Comparison of ENCODE assay signal across 7 cellular contexts in the genomic region with DNA sequence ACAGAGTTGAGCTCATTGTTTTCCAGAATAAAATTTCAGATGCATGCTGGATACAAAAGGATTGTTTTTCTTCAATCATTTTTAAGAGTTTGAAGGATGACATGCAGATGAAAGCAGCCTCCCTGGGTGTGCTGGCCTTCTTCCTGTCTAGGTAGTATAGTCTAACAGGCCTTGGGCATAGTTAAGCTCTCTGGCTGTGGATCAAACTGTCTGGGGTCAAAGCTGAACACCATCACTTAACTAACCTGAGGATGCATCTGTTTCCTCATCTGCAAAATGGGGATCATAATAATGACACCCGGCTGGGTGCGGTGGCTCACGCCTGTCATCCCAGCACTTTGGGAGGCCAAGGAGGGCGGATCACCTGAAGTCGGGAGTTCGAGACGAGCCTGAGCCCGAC. TPM values are rescaled to one million over a fixed set of nuclear protein-coding genes. Genes with fewer than 3 reads are reported as not detected.
DNase-seq lines count a peak whose midpoint lies in the region; ATAC-seq and TF ChIP-seq lines count a peak whose summit lies in the region.
"Had no signal": no experiment of that assay in that cellular context is flagged by ENCODE, and none has a peak within 500 bp of the region (broad histone marks: within the 10 kb centered on the region; RNA-seq: fewer than 3 reads in every experiment).

No MANE protein-coding gene starts in this region.

- intact Hi-C loops in psoas muscle (cut with DNase I) = no loop called here

- H3K79me2 ChIP-seq in KMS-11 (ENCODE audit: insufficient read depth, low read depth) = no peaks in the 10 kb centered on the region

- H3K27me3 ChIP-seq in KMS-11 (ENCODE audit: insufficient read depth, low read depth) (no peaks in the 10 kb centered on the region), psoas muscle (ENCODE audit: insufficient read depth in 3 of 3, low read length in 2 of 3) (no peaks in the 10 kb centered on the region), Peyer's patch (no peaks in the 10 kb centered on the region)

- H3K9me3 ChIP-seq in psoas muscle (no peaks in the 10 kb centered on the region), Peyer's patch (no peaks in the 10 kb centered on the region)

- no peaks in the 10 kb centered on the region for H3K9me3 Mint-ChIP-seq in chondrocyte (ENCODE audit: low read depth)

- no peak for TF ChIP-seq POLR2A in Peyer's patch (IDR thresholded peaks at IDR 0.05)

- no peak for TF ChIP-seq CTCF in KMS-11 (conservative IDR thresholded peaks at IDR 0.05; ENCODE audit: low read depth, low read length)
- TF ChIP-seq CTCF in chondrocyte (IDR thresholded peaks at IDR 0.05) = no peak
- no peak for TF ChIP-seq CTCF in psoas muscle (IDR thresholded peaks at IDR 0.05)
- no peak for TF ChIP-seq CTCF in Peyer's patch (IDR thresholded peaks at IDR 0.05)
- TF ChIP-seq CTCF in omental fat pad (IDR thresholded peaks at IDR 0.05) = no peak

- no peak overlapping the region for H3K4me3 ChIP-seq in KMS-11 (IDR thresholded peaks at IDR 0.05; ENCODE audit: insufficient read depth, low read depth, low read length)
- H3K4me3 ChIP-seq in psoas muscle = no peak overlapping the region
- no peak overlapping the region for H3K4me3 ChIP-seq in Peyer's patch

- peak overlapping the region; percentile 17 for H3K27ac Mint-ChIP-seq in chondrocyte (ENCODE audit: unreplicated experiment)

- H3K27me3 Mint-ChIP-seq in chondrocyte (ENCODE audit: low read depth) = no peaks in the 10 kb centered on the region

- H3K27ac ChIP-seq in KMS-11 (no peak overlapping the region), psoas muscle (peak overlapping the region; percentile 43), Peyer's patch (peak overlapping the region in 2 of 4 donors; percentile 36 to 54)

- no peak for ATAC-seq in psoas muscle
- ATAC-seq in omental fat pad (ENCODE audit: low FRiP score) = no peak

- H3K36me3 ChIP-seq in KMS-11 (ENCODE audit: insufficient read depth) (no peaks in the 10 kb centered on the region), psoas muscle (ENCODE audit: insufficient read depth in 1 of 2, low read depth in 1 of 2) (no peaks in the 10 kb centered on the region), Peyer's patch (no peaks in the 10 kb centered on the region)

- no peak overlapping the region for H2AFZ ChIP-seq in KMS-11 (ENCODE audit: low read depth)

- no peaks in the 10 kb centered on the region for H3K36me3 Mint-ChIP-seq in chondrocyte (ENCODE audit: low read depth)

- peak overlapping the region; percentile 56; the same call in 1 of the 2 replicates for H3K4me2 ChIP-seq in KMS-11

- no peaks in the 10 kb centered on the region for H4K20me1 ChIP-seq in KMS-11 (ENCODE audit: insufficient read depth)

- H3K9ac ChIP-seq in KMS-11 = no peak overlapping the region

- WGBS in psoas muscle, 3 donors = 66 to 86% (median 78%) methylated on average over 8 of the region's 8 CpGs

- DNase-seq in chondrocyte (ENCODE audit: low spot score) (no peak), psoas muscle (no peak), GF-D8 (lab: John Stamatoyannopoulos, UW) (no peak), Peyer's patch (no peak), omental fat pad (ENCODE audit: low spot score) (no peak)

- peaks cover 23% of the 10 kb centered on the region for H3K4me1 ChIP-seq in KMS-11 (ENCODE audit: low read depth, poor library complexity, severe bottlenecking)
- H3K4me1 ChIP-seq in psoas muscle = peaks cover 8% of the 10 kb centered on the region
- H3K4me1 ChIP-seq in Peyer's patch = peaks cover 0 to 25% (median 0%) of the 10 kb centered on the region in 4 donors

- H3K4me3 Mint-ChIP-seq in chondrocyte (ENCODE audit: unreplicated experiment) = no peak overlapping the region

- H3K4me1 Mint-ChIP-seq in chondrocyte (ENCODE audit: low read depth) = peaks cover 31% of the 10 kb centered on the region

RNA-seq across cellular contexts. Expression of gene TIE1, which starts 6.0 kb away (rescaled TPM):
- total RNA-seq in chondrocyte (not detected in 3 replicates), psoas muscle (10 to 100 TPM in 2 of 4 donors, 1 to 10 TPM in 2; 8.2 to 29.7 (median 14.7) TPM), Peyer's patch (10 to 100 TPM in 2 of 4 donors, 1 to 10 TPM in 2; 5.6 to 38.8 (median 8.9) TPM), omental fat pad (100 to 1,000 TPM in 1 of 4 donors, 10 to 100 TPM in 3; 15.2 to 156 (median 44.6) TPM)
- polyA plus RNA-seq in psoas muscle = 10 to 100 TPM in 2 of 3 donors, 1 to 10 TPM in 1; 9.2 to 19.7 (median 10.9) TPM

RNA-seq across cellular contexts. Expression of gene C1orf210, which starts 9.4 kb away (rescaled TPM):
- total RNA-seq in chondrocyte (not detected in 3 replicates), psoas muscle (not detected), Peyer's patch (10 to 100 TPM in 3 of 4 donors, 1 to 10 TPM in 1; 4.1 to 80.9 (median 74.4) TPM), omental fat pad (not detected)
- polyA plus RNA-seq in psoas muscle = under 1 TPM in 1 of 3 donors, not detected in 2; 0.12 TPM
- total RNA-seq: RPMI7951 had no signal

RNA-seq across cellular contexts. Expression of gene TMEM125, which starts 25.0 kb away (rescaled TPM):
- not detected in 3 replicates for total RNA-seq in chondrocyte
- total RNA-seq in psoas muscle = not detected
- not detected for polyA plus RNA-seq in psoas muscle
- total RNA-seq in Peyer's patch = 10 to 100 TPM; 14.0 to 87.7 (median 74.8) TPM
- total RNA-seq in omental fat pad = 1 to 10 TPM in 1 of 4 donors, under 1 TPM in 1, not detected in 2; 0.24 to 1.0 TPM
- total RNA-seq: RPMI7951 had no signal

RNA-seq across cellular contexts. Expression of gene MPL, which starts 42.9 kb away (rescaled TPM):
- total RNA-seq in chondrocyte (not detected in 3 replicates), psoas muscle (under 1 TPM in 1 of 4 donors, not detected in 3; 0.11 TPM), Peyer's patch (not detected), omental fat pad (under 1 TPM in 2 of 4 donors, not detected in 2; 0.36 to 0.44 TPM)
- polyA plus RNA-seq in psoas muscle = under 1 TPM in 1 of 3 donors, not detected in 2; 0.01 TPM
- total RNA-seq: RPMI7951 had no signal

Comparison
In these comparisons a context has a peak if more than half of its experiments do, and no peak if none do; other contexts are left out.
1. RNA of gene TMEM125, which starts 25.0 kb away (total RNA-seq): 14.0 to 87.7 TPM in Peyer's patch; 0.24 to 1.0 TPM in omental fat pad, not detected in chondrocyte and not detected in psoas muscle; every median in the first group is over 4 times any median in the second.